Comparison of ENCODE assay signal across 8 cellular contexts in genomic region chr13:60094385-60095088, GRCh38.
"Had no signal": no experiment of that assay in that cellular context is flagged by ENCODE, and none has a peak within 500 bp of the region (broad histone marks: within the 10 kb centered on the region; RNA-seq: fewer than 3 reads in every experiment).

No MANE protein-coding gene starts in this region.

- DNase-seq: activated naive CD4-positive, alpha-beta T cell treated with anti-CD3 and anti-CD28 coated beads, Interleukin-2, amount 10 ng/mL, durations not matched to agents 7 days and 5 days; dermis blood vessel endothelial cell; left ventricle myocardium superior; mesenchymal stem cell; pancreas; tibial artery; uterus had no signal

- H3K4me1 ChIP-seq: tibial artery, uterus had no signal

- H3K9me3 ChIP-seq: pancreas, tibial artery, uterus had no signal

- H3K27me3 ChIP-seq: pancreas, tibial artery, uterus had no signal

- H3K4me3 ChIP-seq: pancreas, tibial artery, uterus had no signal

- ATAC-seq: activated CD4-positive, CD25-positive, alpha-beta regulatory T cell treated with anti-CD3 and anti-CD28 coated beads, Interleukin-2, amount 50 U/mL, for 24 hours; left ventricle myocardium superior; pancreas had no signal

- H3K27ac ChIP-seq: pancreas, tibial artery, uterus had no signal

- H3K36me3 ChIP-seq: pancreas, tibial artery, uterus had no signal
